In the genomic region with DNA sequence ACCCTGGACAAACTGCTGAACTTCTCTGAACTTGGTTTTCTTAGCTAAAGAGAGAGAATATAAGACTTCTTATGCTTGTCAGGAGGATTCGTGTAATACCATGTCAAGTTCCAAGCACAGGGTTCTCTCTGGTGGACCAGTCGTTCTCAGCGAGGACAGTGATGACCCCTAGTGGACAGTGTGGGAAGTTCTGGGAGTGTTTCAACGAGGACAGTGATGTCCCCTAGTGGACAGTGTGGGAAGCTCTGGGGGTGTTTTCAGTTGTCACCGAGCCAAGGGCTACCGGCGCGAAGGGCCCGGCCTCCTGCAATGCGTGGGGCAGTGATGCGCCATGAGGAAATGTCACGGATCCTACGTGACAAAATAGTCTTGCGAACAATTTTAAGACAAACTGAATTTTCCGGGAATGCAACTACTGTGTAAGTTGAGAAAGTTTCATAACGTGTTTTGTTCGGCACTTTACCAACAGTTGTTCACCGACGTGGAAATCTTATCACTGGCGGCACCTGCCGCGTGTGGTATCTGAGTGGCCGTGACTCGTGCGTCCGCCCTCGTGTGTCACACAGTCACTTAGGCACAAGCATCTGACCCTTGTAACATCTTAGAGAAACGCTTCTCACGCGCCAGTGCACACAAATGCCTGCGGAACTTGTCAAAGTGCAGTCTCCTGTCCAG, we compare ENCODE assay signal across 2 cellular contexts.
TF ChIP-seq lines count a peak whose summit lies in the region.

No MANE protein-coding gene starts in this region.

TF ChIP-seq in IMR-90, 13 proteins besides CTCF, POLR2A, EP300 and RAD21:
- TF ChIP-seq RFX5 (IDR thresholded peaks at IDR 0.05; ENCODE audit: low read depth, low read length) (peak; percentile 89), MAZ (IDR thresholded peaks at IDR 0.05; ENCODE audit: borderline replicate concordance, low read depth, low read length) (peak; percentile 41; the same call in 1 of the 2 replicates), SMC3 (IDR thresholded peaks at IDR 0.05; ENCODE audit: low read depth, low read length) (peak; percentile 97), MAFK (IDR thresholded peaks at IDR 0.05; ENCODE audit: low read depth, low read length) (peak; percentile 6; the same call in 1 of the 2 replicates), NFE2L2 (IDR thresholded peaks at IDR 0.05; ENCODE audit: low read depth, low read length) (0 out of 2 replicates have a peak, but pooled peaks have one; percentile 2), ELK1 (IDR thresholded peaks at IDR 0.05; ENCODE audit: borderline replicate concordance, low read depth, low read length) (no peak), MXI1 (IDR thresholded peaks at IDR 0.05; ENCODE audit: borderline replicate concordance, low read depth, low read length) (no peak)
TF ChIP-seq in IMR-90: peak in this region for 5.

TF ChIP-seq in endothelial cell of umbilical vein, 7 proteins besides CTCF, POLR2A, EP300 and RAD21:
- TF ChIP-seq GATA2 (IDR thresholded peaks at IDR 0.05; ENCODE audit: insufficient read depth, insufficient read length, low read depth, low read length) = no peak
- peak; percentile 20 for TF ChIP-seq POLR2AphosphoS5 (IDR thresholded peaks at IDR 0.05; ENCODE audit: insufficient read depth, low read depth, low read length)
- TF ChIP-seq MAX (IDR thresholded peaks at IDR 0.05; ENCODE audit: insufficient read depth, insufficient read length) = no peak
